ENCODE assay signal across 13 cellular contexts in genomic region chr12:79071498-79071897, GRCh38.
"Had no signal": no experiment of that assay in that cellular context is flagged by ENCODE, and none has a peak within 500 bp of the region (broad histone marks: within the 10 kb centered on the region; RNA-seq: fewer than 3 reads in every experiment).

No MANE protein-coding gene starts in this region.

- H3K9me3 Mint-ChIP-seq: activated naive CD8-positive, alpha-beta T cell treated with anti-CD3 and anti-CD28 coated beads, Interleukin-2, amount 10 ng/mL, durations not matched to agents 7 days and 5 days; stimulated activated naive CD8-positive, alpha-beta T cell treated with anti-CD3 and anti-CD28 coated beads, Interleukin-15, Interleukin-2, amounts not matched to agents 100 ng/mL and 50 ng/mL, for 24 hours had no signal

- DNase-seq: activated CD4-positive, alpha-beta T cell treated with anti-CD3 and anti-CD28 coated beads for 4 hours; activated CD8-positive, alpha-beta memory T cell treated with anti-CD3 and anti-CD28 coated beads, Interleukin-2, amount 50 U/mL, for 4 hours; activated CD8-positive, alpha-beta T cell treated with anti-CD3 and anti-CD28 coated beads for 36 hours; activated naive CD8-positive, alpha-beta T cell treated with anti-CD3 and anti-CD28 coated beads, Interleukin-2, amount 10 ng/mL, durations not matched to agents 7 days and 5 days; activated T-cell treated with anti-CD3 and anti-CD28 coated beads, Interleukin-2, amount 50 U/mL, for 72 hours; anterior cingulate cortex; glutamatergic neuron; left cardiac atrium; lower lobe of right lung; naive thymus-derived CD4-positive, alpha-beta T cell; stimulated activated CD4-positive, alpha-beta T cell treated with anti-CD3 and anti-CD28 coated beads, Interleukin-15, amount 100 ng/mL, for 24 hours; stimulated activated CD4-positive, alpha-beta T cell treated with anti-CD3 and anti-CD28 coated beads, Interleukin-4, amount 100 ng/mL, for 24 hours had no signal

- H3K27ac Mint-ChIP-seq: activated CD8-positive, alpha-beta T cell treated with anti-CD3 and anti-CD28 coated beads for 36 hours; activated naive CD8-positive, alpha-beta T cell treated with anti-CD3 and anti-CD28 coated beads, Interleukin-2, amount 10 ng/mL, durations not matched to agents 7 days and 5 days; activated T-cell treated with anti-CD3 and anti-CD28 coated beads, Interleukin-2, amount 50 U/mL, for 72 hours; naive thymus-derived CD4-positive, alpha-beta T cell; stimulated activated naive CD8-positive, alpha-beta T cell treated with anti-CD3 and anti-CD28 coated beads, Interleukin-15, Interleukin-2, amounts not matched to agents 100 ng/mL and 50 ng/mL, for 24 hours had no signal

- H3K36me3 Mint-ChIP-seq: activated naive CD8-positive, alpha-beta T cell treated with anti-CD3 and anti-CD28 coated beads, Interleukin-2, amount 10 ng/mL, durations not matched to agents 7 days and 5 days; naive thymus-derived CD4-positive, alpha-beta T cell had no signal

- ATAC-seq: activated CD8-positive, alpha-beta T cell treated with anti-CD3 and anti-CD28 coated beads for 36 hours; activated T-cell treated with anti-CD3 and anti-CD28 coated beads, Interleukin-2, amount 50 U/mL, for 72 hours; left cardiac atrium; lower lobe of right lung; naive thymus-derived CD4-positive, alpha-beta T cell had no signal

- H3K4me3 Mint-ChIP-seq: activated CD8-positive, alpha-beta T cell treated with anti-CD3 and anti-CD28 coated beads for 36 hours; activated naive CD8-positive, alpha-beta T cell treated with anti-CD3 and anti-CD28 coated beads, Interleukin-2, amount 10 ng/mL, durations not matched to agents 7 days and 5 days; activated T-cell treated with anti-CD3 and anti-CD28 coated beads, Interleukin-2, amount 50 U/mL, for 72 hours; naive thymus-derived CD4-positive, alpha-beta T cell; stimulated activated naive CD8-positive, alpha-beta T cell treated with anti-CD3 and anti-CD28 coated beads, Interleukin-15, Interleukin-2, amounts not matched to agents 100 ng/mL and 50 ng/mL, for 24 hours had no signal

- H3K4me1 Mint-ChIP-seq: activated naive CD8-positive, alpha-beta T cell treated with anti-CD3 and anti-CD28 coated beads, Interleukin-2, amount 10 ng/mL, durations not matched to agents 7 days and 5 days; naive thymus-derived CD4-positive, alpha-beta T cell had no signal

- H3K27me3 Mint-ChIP-seq: activated CD8-positive, alpha-beta T cell treated with anti-CD3 and anti-CD28 coated beads for 36 hours; naive thymus-derived CD4-positive, alpha-beta T cell; stimulated activated naive CD8-positive, alpha-beta T cell treated with anti-CD3 and anti-CD28 coated beads, Interleukin-15, Interleukin-2, amounts not matched to agents 100 ng/mL and 50 ng/mL, for 24 hours had no signal
